ENCODE assay signal across 15 cellular contexts in genomic region chr7:76396039-76396732, GRCh38. TPM values are rescaled to one million over a fixed set of nuclear protein-coding genes. Genes with fewer than 3 reads are reported as not detected.
DNase-seq lines count a peak whose midpoint lies in the region; ATAC-seq and TF ChIP-seq lines count a peak whose summit lies in the region.
"Had no signal": no experiment of that assay in that cellular context is flagged by ENCODE, and none has a peak within 500 bp of the region (broad histone marks: within the 10 kb centered on the region; RNA-seq: fewer than 3 reads in every experiment).

No MANE protein-coding gene starts in this region.

- H3K27ac ChIP-seq in caudate nucleus (ENCODE audit: low read depth, low read length) (peak overlapping the region; percentile 92), stomach smooth muscle (ENCODE audit: low read length) (peak overlapping the region; percentile 18), Peyer's patch (no peak overlapping the region)
- H3K27ac ChIP-seq: heart left ventricle, thoracic aorta had no signal

- CTCF ChIA-PET in activated naive CD4-positive, alpha-beta T cell treated with anti-CD3 and anti-CD28 coated beads, Interleukin-2, amount 10 ng/mL, durations not matched to agents 7 days and 5 days (lab: Charles Lee), result no interaction called here
- CTCF ChIA-PET in activated naive CD4-positive, alpha-beta T cell treated with anti-CD3 and anti-CD28 coated beads for 36 hours (lab: Charles Lee), result interaction anchor here (0.9 to 1.2 kb wide), 2 partner anchors 36 to 104 kb away, joined by 3 read pairs; no protein-coding TSS in a partner anchor

- no peaks in the 10 kb centered on the region for H3K9me3 Mint-ChIP-seq in activated naive CD4-positive, alpha-beta T cell treated with anti-CD3 and anti-CD28 coated beads, Interleukin-2, amount 10 ng/mL, durations not matched to agents 7 days and 5 days
- no peaks in the 10 kb centered on the region for H3K9me3 Mint-ChIP-seq in activated naive CD4-positive, alpha-beta T cell treated with anti-CD3 and anti-CD28 coated beads for 36 hours
- no peaks in the 10 kb centered on the region for H3K9me3 Mint-ChIP-seq in natural killer cell treated with Interleukin-12 subunit alpha and Interleukin-12 subunit beta and Interleukin-15 and Interleukin-18, amount 100 ng/mL, for 72 hours

- no peak for DNase-seq in activated naive CD4-positive, alpha-beta T cell treated with anti-CD3 and anti-CD28 coated beads, Interleukin-2, amount 10 ng/mL, durations not matched to agents 7 days and 5 days
- no peak for DNase-seq in activated naive CD4-positive, alpha-beta T cell treated with anti-CD3 and anti-CD28 coated beads for 36 hours
- peak; percentile 19 for DNase-seq in NCI-H2227 treated with DMSO at 0.1 percent for 48 hours (lab: John Stamatoyannopoulos, UW)
- DNase-seq in caudate nucleus (lab: John Stamatoyannopoulos, UW), result peak in 48 of 61 donors; percentile 7 to 97 (median 66)
- no peak for DNase-seq in Peyer's patch
- DNase-seq in natural killer cell treated with Interleukin-12 subunit alpha and Interleukin-12 subunit beta and Interleukin-15 and Interleukin-18, amount 100 ng/mL, for 72 hours (ENCODE audit: low spot score), result no peak
- DNase-seq: activated CD8-positive, alpha-beta memory T cell treated with anti-CD3 and anti-CD28 coated beads, Interleukin-2, amount 10 ng/mL, durations not matched to agents 7 days and 5 days; amniotic stem cell; GOT3; heart left ventricle; T-helper 9 cell had no signal

- no peak for TF ChIP-seq POLR2A in Peyer's patch (IDR thresholded peaks at IDR 0.05)

- no peaks in the 10 kb centered on the region for H3K27me3 ChIP-seq in stomach smooth muscle (ENCODE audit: control insufficient read depth in 1 of 2, insufficient read depth in 2 of 2, low read length in 2 of 2)
- no peaks in the 10 kb centered on the region for H3K27me3 ChIP-seq in Peyer's patch
- H3K27me3 ChIP-seq: heart left ventricle had no signal

- no peak for TF ChIP-seq CTCF in Peyer's patch (IDR thresholded peaks at IDR 0.05)

- peak overlapping the region; percentile 33 for H3K27ac Mint-ChIP-seq in activated naive CD4-positive, alpha-beta T cell treated with anti-CD3 and anti-CD28 coated beads, Interleukin-2, amount 10 ng/mL, durations not matched to agents 7 days and 5 days
- H3K27ac Mint-ChIP-seq in activated naive CD4-positive, alpha-beta T cell treated with anti-CD3 and anti-CD28 coated beads for 36 hours, result no peak overlapping the region
- no peak overlapping the region for H3K27ac Mint-ChIP-seq in natural killer cell treated with Interleukin-12 subunit alpha and Interleukin-12 subunit beta and Interleukin-15 and Interleukin-18, amount 100 ng/mL, for 72 hours
- H3K27ac Mint-ChIP-seq: progenitor cell of endocrine pancreas had no signal

- no peak overlapping the region for H3K4me3 Mint-ChIP-seq in activated naive CD4-positive, alpha-beta T cell treated with anti-CD3 and anti-CD28 coated beads, Interleukin-2, amount 10 ng/mL, durations not matched to agents 7 days and 5 days
- H3K4me3 Mint-ChIP-seq in activated naive CD4-positive, alpha-beta T cell treated with anti-CD3 and anti-CD28 coated beads for 36 hours, result no peak overlapping the region
- H3K4me3 Mint-ChIP-seq in natural killer cell treated with Interleukin-12 subunit alpha and Interleukin-12 subunit beta and Interleukin-15 and Interleukin-18, amount 100 ng/mL, for 72 hours, result no peak overlapping the region

- H3K36me3 Mint-ChIP-seq in activated naive CD4-positive, alpha-beta T cell treated with anti-CD3 and anti-CD28 coated beads, Interleukin-2, amount 10 ng/mL, durations not matched to agents 7 days and 5 days, result no peaks in the 10 kb centered on the region
- H3K36me3 Mint-ChIP-seq in activated naive CD4-positive, alpha-beta T cell treated with anti-CD3 and anti-CD28 coated beads for 36 hours (ENCODE audit: low read depth), result no peaks in the 10 kb centered on the region
- H3K36me3 Mint-ChIP-seq in natural killer cell treated with Interleukin-12 subunit alpha and Interleukin-12 subunit beta and Interleukin-15 and Interleukin-18, amount 100 ng/mL, for 72 hours, result no peaks in the 10 kb centered on the region
- H3K36me3 Mint-ChIP-seq: activated CD8-positive, alpha-beta memory T cell treated with anti-CD3 and anti-CD28 coated beads, Interleukin-2, amount 10 ng/mL, durations not matched to agents 7 days and 5 days had no signal

- ATAC-seq in GM19397 (IDR thresholded peaks at IDR 0.05; ENCODE audit: unreplicated experiment), result no peak
- ATAC-seq in natural killer cell treated with Interleukin-12 subunit alpha and Interleukin-12 subunit beta and Interleukin-15 and Interleukin-18, amount 100 ng/mL, for 72 hours, result no peak
- ATAC-seq: activated CD8-positive, alpha-beta memory T cell treated with anti-CD3 and anti-CD28 coated beads, Interleukin-2, amount 10 ng/mL, durations not matched to agents 7 days and 5 days; heart left ventricle had no signal

- H3K4me1 Mint-ChIP-seq in activated naive CD4-positive, alpha-beta T cell treated with anti-CD3 and anti-CD28 coated beads, Interleukin-2, amount 10 ng/mL, durations not matched to agents 7 days and 5 days, result peaks cover 32% of the 10 kb centered on the region
- H3K4me1 Mint-ChIP-seq in activated naive CD4-positive, alpha-beta T cell treated with anti-CD3 and anti-CD28 coated beads for 36 hours (ENCODE audit: low read depth), result peaks cover 25% of the 10 kb centered on the region
- H3K4me1 Mint-ChIP-seq in natural killer cell treated with Interleukin-12 subunit alpha and Interleukin-12 subunit beta and Interleukin-15 and Interleukin-18, amount 100 ng/mL, for 72 hours (ENCODE audit: low read depth in 2 of 2), result peaks cover 11 to 17% of the 10 kb centered on the region in 2 donors

- no peaks in the 10 kb centered on the region for H3K9me3 ChIP-seq in stomach smooth muscle (ENCODE audit: control insufficient read depth in 2 of 2, low read length in 2 of 2)
- H3K9me3 ChIP-seq in Peyer's patch, result no peaks in the 10 kb centered on the region
- H3K9me3 ChIP-seq: heart left ventricle, thoracic aorta had no signal

- intact Hi-C loops in activated naive CD4-positive, alpha-beta T cell treated with anti-CD3 and anti-CD28 coated beads for 36 hours (cut with micrococcal nuclease), result loop anchor here (2.0 to 10.0 kb wide), 3 partner anchors 31 to 1139 kb away; partner anchors contain the start of gene PTPN12

- H3K36me3 ChIP-seq in stomach smooth muscle (ENCODE audit: control insufficient read depth in 2 of 2, insufficient read depth in 2 of 2, low read length in 2 of 2) (no peaks in the 10 kb centered on the region), Peyer's patch (no peaks in the 10 kb centered on the region)
- H3K36me3 ChIP-seq: heart left ventricle, thoracic aorta had no signal

- no peak overlapping the region for H3K9ac ChIP-seq in stomach smooth muscle (ENCODE audit: low read length in 2 of 2)

- no peak overlapping the region for H3K4me3 ChIP-seq in stomach smooth muscle (ENCODE audit: low read length in 2 of 2)
- H3K4me3 ChIP-seq in Peyer's patch, result no peak overlapping the region

- peaks cover 28% of the 10 kb centered on the region for H3K4me1 ChIP-seq in stomach smooth muscle (ENCODE audit: control insufficient read depth, insufficient read depth, low read length)
- peaks cover 0 to 19% (median 7%) of the 10 kb centered on the region in 4 donors for H3K4me1 ChIP-seq in Peyer's patch

- peaks cover 4% of the 10 kb centered on the region for H3K27me3 Mint-ChIP-seq in activated naive CD4-positive, alpha-beta T cell treated with anti-CD3 and anti-CD28 coated beads, Interleukin-2, amount 10 ng/mL, durations not matched to agents 7 days and 5 days
- H3K27me3 Mint-ChIP-seq in activated naive CD4-positive, alpha-beta T cell treated with anti-CD3 and anti-CD28 coated beads for 36 hours (ENCODE audit: low read depth), result no peaks in the 10 kb centered on the region
- H3K27me3 Mint-ChIP-seq in natural killer cell treated with Interleukin-12 subunit alpha and Interleukin-12 subunit beta and Interleukin-15 and Interleukin-18, amount 100 ng/mL, for 72 hours, result no peaks in the 10 kb centered on the region

RNA-seq across cellular contexts. Expression of gene SSC4D, which starts 13.3 kb away (rescaled TPM):
- under 1 TPM; 0.57 to 0.62 TPM for total RNA-seq in activated naive CD4-positive, alpha-beta T cell treated with anti-CD3 and anti-CD28 coated beads for 36 hours
- total RNA-seq in Peyer's patch, result 1 to 10 TPM in 1 of 4 donors, not detected in 3; 2.8 TPM
- under 1 TPM; 0.24 to 0.47 TPM for total RNA-seq in natural killer cell treated with Interleukin-12 subunit alpha and Interleukin-12 subunit beta and Interleukin-15 and Interleukin-18, amount 100 ng/mL, for 72 hours

RNA-seq across cellular contexts. Expression of gene ZP3, which starts 28.6 kb away (rescaled TPM):
- total RNA-seq in activated naive CD4-positive, alpha-beta T cell treated with anti-CD3 and anti-CD28 coated beads for 36 hours, result 10 to 100 TPM; 26.6 to 32.6 TPM
- total RNA-seq in Peyer's patch, result 1 to 10 TPM in 3 of 4 donors, not detected in 1; 2.8 to 4.3 (median 3.3) TPM
- total RNA-seq in natural killer cell treated with Interleukin-12 subunit alpha and Interleukin-12 subunit beta and Interleukin-15 and Interleukin-18, amount 100 ng/mL, for 72 hours, result 1 to 10 TPM in 1 of 2 donors, under 1 TPM in 1; 0.39 to 8.4 TPM
- total RNA-seq: progenitor cell of endocrine pancreas had no signal

RNA-seq across cellular contexts. Expression of gene YWHAG, which starts 37.4 kb away (rescaled TPM):
- total RNA-seq in activated naive CD4-positive, alpha-beta T cell treated with anti-CD3 and anti-CD28 coated beads for 36 hours, result 10 to 100 TPM; 95.3 to 96.9 TPM
- 10 to 100 TPM; 40.5 to 74.3 (median 53.6) TPM for total RNA-seq in Peyer's patch
- total RNA-seq in natural killer cell treated with Interleukin-12 subunit alpha and Interleukin-12 subunit beta and Interleukin-15 and Interleukin-18, amount 100 ng/mL, for 72 hours, result 100 to 1,000 TPM; 115 to 154 TPM

Comparison
In these comparisons a context has a peak if more than half of its experiments do, and no peak if none do; other contexts are left out.
1. DNase-seq: peak in NCI-H2227 treated with DMSO at 0.1 percent for 48 hours (single experiment) and caudate nucleus (48 of 61); none in activated naive CD4-positive, alpha-beta T cell treated with anti-CD3 and anti-CD28 coated beads, Interleukin-2, amount 10 ng/mL, durations not matched to agents 7 days and 5 days (single experiment), activated naive CD4-positive, alpha-beta T cell treated with anti-CD3 and anti-CD28 coated beads for 36 hours (single experiment), Peyer's patch (0 of 3) and natural killer cell treated with Interleukin-12 subunit alpha and Interleukin-12 subunit beta and Interleukin-15 and Interleukin-18, amount 100 ng/mL, for 72 hours (single experiment).
2. H3K27ac ChIP-seq: peak in caudate nucleus (single experiment) and stomach smooth muscle (single experiment); none in Peyer's patch (0 of 4).